In genomic region chr9:136946893-136947891, GRCh38 we compare ENCODE assay signal across 16 cellular contexts. TPM values are rescaled to one million over a fixed set of nuclear protein-coding genes. Genes with fewer than 3 reads are reported as not detected.
DNase-seq lines count a peak whose midpoint lies in the region; ATAC-seq, FAIRE-seq and TF ChIP-seq lines count a peak whose summit lies in the region.
"Had no signal": no experiment of that assay in that cellular context is flagged by ENCODE, and none has a peak within 500 bp of the region (broad histone marks: within the 10 kb centered on the region; RNA-seq: fewer than 3 reads in every experiment).

No MANE protein-coding gene starts in this region.

- POLR2A ChIA-PET in activated CD4-positive, alpha-beta T cell treated with anti-CD3 and anti-CD28 coated beads, Interleukin-2, amount 10 ng/mL, durations not matched to agents 7 days and 5 days (lab: Charles Lee): no interaction called here
- POLR2A ChIA-PET in activated CD4-positive, alpha-beta T cell treated with anti-CD3 and anti-CD28 coated beads for 36 hours (lab: Charles Lee): no interaction called here

- no peak for FAIRE-seq in urothelium cell line (lab: Jason Lieb, UNC)
- FAIRE-seq: A204.1 had no signal

- no peak for DNase-seq in activated CD4-positive, alpha-beta T cell treated with anti-CD3 and anti-CD28 coated beads, Interleukin-2, amount 10 ng/mL, durations not matched to agents 7 days and 5 days
- no peak for DNase-seq in activated CD4-positive, alpha-beta T cell treated with anti-CD3 and anti-CD28 coated beads for 36 hours
- DNase-seq in memory B cell (ENCODE audit: low spot score in 2 of 2): no peak
- DNase-seq in tibial nerve (ENCODE audit: low spot score in 2 of 2): no peak
- no peak for DNase-seq in urothelium cell line (ENCODE audit: low spot score)
- no peak for DNase-seq in UCSD-AML1 (lab: John Stamatoyannopoulos, UW; ENCODE audit: unreplicated experiment)
- DNase-seq: amniotic stem cell; effector CD8-positive, alpha-beta T cell; NCI-H1105 treated with DMSO at 0.1 percent for 48 hours; NCI-H526 treated with DMSO at 0.1 percent for 48 hours; SHP77 treated with DMSO at 0.1 percent for 48 hours; stimulated activated CD4-positive, alpha-beta T cell treated with anti-CD3 and anti-CD28 coated beads, Interleukin-4, amount 100 ng/mL, for 4 hours had no signal

- H3K27ac Mint-ChIP-seq in activated CD4-positive, alpha-beta T cell treated with anti-CD3 and anti-CD28 coated beads, Interleukin-2, amount 10 ng/mL, durations not matched to agents 7 days and 5 days: peak overlapping the region; percentile 82
- no peak overlapping the region for H3K27ac Mint-ChIP-seq in activated CD4-positive, alpha-beta T cell treated with anti-CD3 and anti-CD28 coated beads for 36 hours
- peak overlapping the region; percentile 38 for H3K27ac Mint-ChIP-seq in dendritic cell treated with granulocyte-macrophage colony-stimulating factor and Interleukin-4, amounts not matched to agents 40 ng/mL and 50 ng/mL, for 4 days
- H3K27ac Mint-ChIP-seq in memory B cell: no peak overlapping the region

- H3K27ac ChIP-seq in tibial nerve: peak overlapping the region; percentile 61 to 92 (median 88)

- no peak for TF ChIP-seq POLR2A in tibial nerve (IDR thresholded peaks at IDR 0.05)

- no peak overlapping the region for H3K4me3 Mint-ChIP-seq in activated CD4-positive, alpha-beta T cell treated with anti-CD3 and anti-CD28 coated beads, Interleukin-2, amount 10 ng/mL, durations not matched to agents 7 days and 5 days
- H3K4me3 Mint-ChIP-seq in activated CD4-positive, alpha-beta T cell treated with anti-CD3 and anti-CD28 coated beads for 36 hours: no peak overlapping the region
- no peak overlapping the region for H3K4me3 Mint-ChIP-seq in dendritic cell treated with granulocyte-macrophage colony-stimulating factor and Interleukin-4, amounts not matched to agents 40 ng/mL and 50 ng/mL, for 4 days
- peak overlapping the region; percentile 24 for H3K4me3 Mint-ChIP-seq in memory B cell

- peaks cover 1% of the 10 kb centered on the region for H3K36me3 Mint-ChIP-seq in activated CD4-positive, alpha-beta T cell treated with anti-CD3 and anti-CD28 coated beads, Interleukin-2, amount 10 ng/mL, durations not matched to agents 7 days and 5 days (ENCODE audit: low read depth)
- H3K36me3 Mint-ChIP-seq in activated CD4-positive, alpha-beta T cell treated with anti-CD3 and anti-CD28 coated beads for 36 hours (ENCODE audit: low read depth): peaks cover 8% of the 10 kb centered on the region
- H3K36me3 Mint-ChIP-seq in dendritic cell treated with granulocyte-macrophage colony-stimulating factor and Interleukin-4, amounts not matched to agents 40 ng/mL and 50 ng/mL, for 4 days (ENCODE audit: low read depth): peaks cover 22% of the 10 kb centered on the region
- peaks cover 1% of the 10 kb centered on the region for H3K36me3 Mint-ChIP-seq in memory B cell

- TF ChIP-seq EP300 in tibial nerve (IDR thresholded peaks at IDR 0.05): no peak

- H3K4me1 ChIP-seq in tibial nerve: peaks cover 0 to 89% (median 50%) of the 10 kb centered on the region in 4 donors

- no peak overlapping the region for H3K4me3 ChIP-seq in tibial nerve

- no peaks in the 10 kb centered on the region for H3K27me3 ChIP-seq in tibial nerve

- peaks cover 0 to 12% (median 8%) of the 10 kb centered on the region in 3 donors for H3K36me3 ChIP-seq in tibial nerve

- intact Hi-C loops in activated CD4-positive, alpha-beta T cell treated with anti-CD3 and anti-CD28 coated beads for 36 hours (cut with DNase I, micrococcal nuclease): no loop called here
- intact Hi-C loops in dendritic cell treated with granulocyte-macrophage colony-stimulating factor and Interleukin-4, amounts not matched to agents 40 ng/mL and 50 ng/mL, for 4 days (cut with micrococcal nuclease): loop anchor here (10.0 kb wide), 1 partner anchor 48 kb away; the partner anchor contains the start of genes CLIC3 and PAXX

- CTCF ChIA-PET in activated CD4-positive, alpha-beta T cell treated with anti-CD3 and anti-CD28 coated beads, Interleukin-2, amount 10 ng/mL, durations not matched to agents 7 days and 5 days (lab: Charles Lee): interaction anchor here (0.9 to 1.9 kb wide), 10 partner anchors 13 to 121 kb away, joined by 3 to 13 read pairs (median 4); partner anchors contain the start of gene AJM1
- CTCF ChIA-PET in activated CD4-positive, alpha-beta T cell treated with anti-CD3 and anti-CD28 coated beads for 36 hours (lab: Charles Lee): interaction anchor here (0.6 to 3.8 kb wide), 9 partner anchors 19 to 153 kb away, joined by 3 to 23 read pairs (median 3); no protein-coding TSS in a partner anchor

- peaks cover 19% of the 10 kb centered on the region for H3K4me1 Mint-ChIP-seq in activated CD4-positive, alpha-beta T cell treated with anti-CD3 and anti-CD28 coated beads, Interleukin-2, amount 10 ng/mL, durations not matched to agents 7 days and 5 days
- peaks cover 9% of the 10 kb centered on the region for H3K4me1 Mint-ChIP-seq in activated CD4-positive, alpha-beta T cell treated with anti-CD3 and anti-CD28 coated beads for 36 hours
- peaks cover 53% of the 10 kb centered on the region for H3K4me1 Mint-ChIP-seq in dendritic cell treated with granulocyte-macrophage colony-stimulating factor and Interleukin-4, amounts not matched to agents 40 ng/mL and 50 ng/mL, for 4 days (ENCODE audit: low read depth)
- H3K4me1 Mint-ChIP-seq in memory B cell: peaks cover 5% of the 10 kb centered on the region

- no peaks in the 10 kb centered on the region for H3K9me3 ChIP-seq in tibial nerve

- ATAC-seq in activated CD4-positive, alpha-beta T cell treated with anti-CD3 and anti-CD28 coated beads for 36 hours: no peak
- ATAC-seq in memory B cell (ENCODE audit: low read depth) (no peak), HG03039 (IDR thresholded peaks at IDR 0.05; ENCODE audit: unreplicated experiment) (no peak)

- WGBS in tibial nerve, 2 donors: 56 to 59% methylated on average over 22 to 23 of the region's 29 CpGs

- H3K27me3 Mint-ChIP-seq in activated CD4-positive, alpha-beta T cell treated with anti-CD3 and anti-CD28 coated beads, Interleukin-2, amount 10 ng/mL, durations not matched to agents 7 days and 5 days: no peaks in the 10 kb centered on the region
- H3K27me3 Mint-ChIP-seq in activated CD4-positive, alpha-beta T cell treated with anti-CD3 and anti-CD28 coated beads for 36 hours: no peaks in the 10 kb centered on the region
- no peaks in the 10 kb centered on the region for H3K27me3 Mint-ChIP-seq in dendritic cell treated with granulocyte-macrophage colony-stimulating factor and Interleukin-4, amounts not matched to agents 40 ng/mL and 50 ng/mL, for 4 days
- no peaks in the 10 kb centered on the region for H3K27me3 Mint-ChIP-seq in memory B cell

- H3K9me3 Mint-ChIP-seq in activated CD4-positive, alpha-beta T cell treated with anti-CD3 and anti-CD28 coated beads, Interleukin-2, amount 10 ng/mL, durations not matched to agents 7 days and 5 days: no peaks in the 10 kb centered on the region
- no peaks in the 10 kb centered on the region for H3K9me3 Mint-ChIP-seq in activated CD4-positive, alpha-beta T cell treated with anti-CD3 and anti-CD28 coated beads for 36 hours (ENCODE audit: low read depth)
- no peaks in the 10 kb centered on the region for H3K9me3 Mint-ChIP-seq in dendritic cell treated with granulocyte-macrophage colony-stimulating factor and Interleukin-4, amounts not matched to agents 40 ng/mL and 50 ng/mL, for 4 days
- H3K9me3 Mint-ChIP-seq in memory B cell: no peaks in the 10 kb centered on the region

- no peak for TF ChIP-seq CTCF in tibial nerve (IDR thresholded peaks at IDR 0.05)

RNA-seq across cellular contexts. Expression of gene C8G, which starts 2.1 kb away (rescaled TPM):
- total RNA-seq in activated CD4-positive, alpha-beta T cell treated with anti-CD3 and anti-CD28 coated beads, Interleukin-2, amount 10 ng/mL, durations not matched to agents 7 days and 5 days: 1 to 10 TPM in 1 of 2 experiments, under 1 TPM in 1; 0.85 to 1.8 TPM
- under 1 TPM in 1 of 2 experiments, not detected in 1; 0.77 TPM for total RNA-seq in activated CD4-positive, alpha-beta T cell treated with anti-CD3 and anti-CD28 coated beads for 36 hours
- 1 to 10 TPM in 2 of 4 donors, not detected in 2; 3.3 to 5.1 TPM for total RNA-seq in tibial nerve

RNA-seq across cellular contexts. Expression of gene FBXW5, which starts 2.7 kb away (rescaled TPM):
- 100 to 1,000 TPM; 116 to 123 TPM for total RNA-seq in activated CD4-positive, alpha-beta T cell treated with anti-CD3 and anti-CD28 coated beads, Interleukin-2, amount 10 ng/mL, durations not matched to agents 7 days and 5 days
- total RNA-seq in activated CD4-positive, alpha-beta T cell treated with anti-CD3 and anti-CD28 coated beads for 36 hours: 10 to 100 TPM; 54.4 to 66.4 TPM
- 100 to 1,000 TPM; 138 to 227 (median 193) TPM for total RNA-seq in tibial nerve

RNA-seq across cellular contexts. Expression of gene LCN12, which starts 4.9 kb away (rescaled TPM):
- 1 to 10 TPM; 3.1 to 3.5 TPM for total RNA-seq in activated CD4-positive, alpha-beta T cell treated with anti-CD3 and anti-CD28 coated beads, Interleukin-2, amount 10 ng/mL, durations not matched to agents 7 days and 5 days
- 1 to 10 TPM; 1.1 to 1.5 TPM for total RNA-seq in activated CD4-positive, alpha-beta T cell treated with anti-CD3 and anti-CD28 coated beads for 36 hours
- total RNA-seq in tibial nerve: 10 to 100 TPM in 2 of 4 donors, 1 to 10 TPM in 2; 2.4 to 16.8 (median 7.8) TPM
- total RNA-seq: lung microvascular endothelial cell had no signal

RNA-seq across cellular contexts. Expression of gene PTGDS, which starts 30.1 kb away (rescaled TPM):
- 10 to 100 TPM; 22.1 to 24.0 TPM for total RNA-seq in activated CD4-positive, alpha-beta T cell treated with anti-CD3 and anti-CD28 coated beads, Interleukin-2, amount 10 ng/mL, durations not matched to agents 7 days and 5 days
- not detected for total RNA-seq in activated CD4-positive, alpha-beta T cell treated with anti-CD3 and anti-CD28 coated beads for 36 hours
- total RNA-seq in tibial nerve: 1,000 to 10,000 TPM; 1,059 to 8,972 (median 6,550) TPM

RNA-seq across cellular contexts. Expression of gene LCNL1, which starts 35.6 kb away (rescaled TPM):
- total RNA-seq in activated CD4-positive, alpha-beta T cell treated with anti-CD3 and anti-CD28 coated beads, Interleukin-2, amount 10 ng/mL, durations not matched to agents 7 days and 5 days: under 1 TPM; 0.48 to 0.67 TPM
- not detected for total RNA-seq in activated CD4-positive, alpha-beta T cell treated with anti-CD3 and anti-CD28 coated beads for 36 hours
- total RNA-seq in tibial nerve: 10 to 100 TPM; 14.7 to 86.3 (median 64.3) TPM
- total RNA-seq: lung microvascular endothelial cell had no signal

Comparison
In these comparisons a context has a peak if more than half of its experiments do, and no peak if none do; other contexts are left out.
1. H3K27ac Mint-ChIP-seq: peak in activated CD4-positive, alpha-beta T cell treated with anti-CD3 and anti-CD28 coated beads, Interleukin-2, amount 10 ng/mL, durations not matched to agents 7 days and 5 days (single experiment) and dendritic cell treated with granulocyte-macrophage colony-stimulating factor and Interleukin-4, amounts not matched to agents 40 ng/mL and 50 ng/mL, for 4 days (single experiment); none in activated CD4-positive, alpha-beta T cell treated with anti-CD3 and anti-CD28 coated beads for 36 hours (single experiment) and memory B cell (single experiment).